In the genomic region with DNA sequence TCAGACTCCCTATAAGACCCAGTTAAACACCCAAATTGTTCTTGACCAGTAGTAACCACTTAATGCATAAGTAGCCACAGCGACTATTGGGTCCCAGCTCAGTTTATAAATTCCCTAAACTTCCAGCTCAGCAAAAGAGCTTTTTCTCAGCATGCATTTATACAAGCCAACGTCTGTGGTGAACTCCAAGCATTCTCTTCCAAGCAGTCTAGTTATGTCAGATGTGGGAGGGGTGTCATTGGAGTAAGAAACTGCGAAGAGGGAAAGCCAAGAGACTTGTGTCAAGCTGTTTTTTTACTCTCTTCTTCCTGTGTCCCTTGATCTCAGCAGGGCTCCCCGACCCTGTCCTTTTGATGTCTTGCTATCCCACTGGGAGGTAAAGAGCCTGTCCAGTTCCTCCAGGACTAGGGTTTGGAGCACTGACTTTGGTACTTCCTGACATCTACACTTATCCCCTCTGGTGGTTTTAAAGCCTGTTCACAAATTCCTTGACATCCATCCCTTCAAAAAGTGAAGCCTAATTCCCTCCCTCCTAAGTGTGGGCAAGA, we compare ENCODE assay signal across 18 cellular contexts.
DNase-seq lines count a peak whose midpoint lies in the region; ATAC-seq and TF ChIP-seq lines count a peak whose summit lies in the region.
"Had no signal": no experiment of that assay in that cellular context is flagged by ENCODE, and none has a peak within 500 bp of the region (broad histone marks: within the 10 kb centered on the region; RNA-seq: fewer than 3 reads in every experiment).

No MANE protein-coding gene starts in this region.

- TF ChIP-seq POLR2A in HCT116 (IDR thresholded peaks at IDR 0.05; ENCODE audit: borderline replicate concordance, extremely low read depth, insufficient read depth, insufficient read length) = no peak

- TF ChIP-seq CTCF in HCT116 (IDR thresholded peaks at IDR 0.05 in 2 of 3, conservative IDR thresholded peaks at IDR 0.05 in 1 of 3; ENCODE audit: borderline replicate concordance in 1 of 3, insufficient read depth in 1 of 3, low read depth in 2 of 3, low read length in 2 of 3) (no peak), ascending aorta (IDR thresholded peaks at IDR 0.05) (no peak), RWPE1 (conservative IDR thresholded peaks at IDR 0.05; ENCODE audit: low read depth) (no peak)

- H3K4me3 ChIP-seq in HCT116 (replicated peaks in 1 of 2; ENCODE audit: low read depth in 1 of 2, low read length in 2 of 2) = peak overlapping the region in 1 of 2 experiments; percentile 12; a peak in 1 of 4 replicates
- H3K4me3 ChIP-seq in ascending aorta = no peak overlapping the region
- no peak overlapping the region for H3K4me3 ChIP-seq in right cardiac atrium (ENCODE audit: low read length)
- H3K4me3 ChIP-seq: cardiac muscle cell, HAP-1, left lung, Peyer's patch had no signal

- POLR2A ChIA-PET in HCT116 (lab: Charles Lee) = no interaction called here
- POLR2A ChIA-PET in RWPE1 (lab: Yijun Ruan, JAX; ENCODE audit: low non-redundant PET) = no interaction called here

- H3K9me2 ChIP-seq in HCT116 (ENCODE audit: insufficient read depth) = no peaks in the 10 kb centered on the region

- BruUV-seq in HCT116 (replicated peaks; lab: Mats Ljungman, UMichigan) = no TSS peak

- H3K9me3 ChIP-seq in HCT116 (ENCODE audit: control insufficient read depth in 1 of 2, insufficient read depth in 1 of 2, low read depth in 1 of 2, low read length in 2 of 2) (no peaks in the 10 kb centered on the region), ascending aorta (no peaks in the 10 kb centered on the region), right cardiac atrium (ENCODE audit: control insufficient read depth, low read length) (no peaks in the 10 kb centered on the region)
- H3K9me3 ChIP-seq: HAP-1, left lung, Peyer's patch had no signal

- RAD21 ChIA-PET in HCT116 (lab: Charles Lee; ENCODE audit: low non-redundant PET in 1 of 2, low total read pairs in 2 of 2, uncharacterized antibody in 2 of 2, unreplicated experiment in 2 of 2) = interaction anchor here in 1 of 2 experiments (0.9 kb wide), 1 partner anchor 203 kb away, joined by 3 read pairs; no protein-coding TSS in a partner anchor

- H3K27me3 ChIP-seq in HCT116 (ENCODE audit: insufficient read depth, low read length) (no peaks in the 10 kb centered on the region), ascending aorta (no peaks in the 10 kb centered on the region), right cardiac atrium (ENCODE audit: control insufficient read depth, insufficient read depth) (no peaks in the 10 kb centered on the region)
- H3K27me3 ChIP-seq: left lung, Peyer's patch had no signal

- ATAC-seq in HCT116 (peak; percentile 70), right cardiac atrium (peak; percentile 15 to 54), GM18502 (IDR thresholded peaks at IDR 0.05; ENCODE audit: poor library complexity, unreplicated experiment) (no peak)
- ATAC-seq: stimulated activated naive CD8-positive, alpha-beta T cell treated with anti-CD3 and anti-CD28 coated beads, Interleukin-15, Interleukin-2, amounts not matched to agents 100 U/mL and 50 U/mL, for 24 hours had no signal

- H3K9ac ChIP-seq in HCT116 (ENCODE audit: low read length) = 0 out of 2 replicates have a peak overlapping the region, but pooled peaks have one; percentile 4

- no peaks in the 10 kb centered on the region for H3K36me3 ChIP-seq in HCT116 (ENCODE audit: control insufficient read depth in 1 of 2, insufficient read depth in 2 of 2, low read length in 2 of 2)
- no peaks in the 10 kb centered on the region for H3K36me3 ChIP-seq in ascending aorta
- H3K36me3 ChIP-seq: cardiac muscle cell, HAP-1, left lung, Peyer's patch had no signal

- WGBS in right cardiac atrium = 47% methylated on average over 4 of the region's 4 CpGs

- peaks cover 40 to 52% of the 10 kb centered on the region in 2 experiments for H3K4me1 ChIP-seq in HCT116 (ENCODE audit: control insufficient read depth in 1 of 2, insufficient read depth in 2 of 2, low read length in 2 of 2)
- peaks cover 0 to 15% of the 10 kb centered on the region in 2 donors for H3K4me1 ChIP-seq in ascending aorta
- H3K4me1 ChIP-seq in right cardiac atrium (ENCODE audit: control insufficient read depth, insufficient read depth, low read length) = peaks cover 6% of the 10 kb centered on the region
- H3K4me1 ChIP-seq: Peyer's patch had no signal

- intact Hi-C loops in HCT116 (cut with micrococcal nuclease) = no loop called here
- intact Hi-C loops in ascending aorta (cut with DNase I) = no loop called here
- intact Hi-C loops in right cardiac atrium (cut with DNase I) = loop anchor here in 1 of 4 donors (5.0 kb wide), 1 partner anchor 66 kb away; no protein-coding TSS in a partner anchor
- intact Hi-C loops in posterior vena cava (cut with DNase I) = no loop called here

- H3K79me2 ChIP-seq in HCT116 (ENCODE audit: insufficient read depth, low read length) = no peaks in the 10 kb centered on the region

- CTCF ChIA-PET in HCT116 (lab: Charles Lee) (interaction anchor here (1.5 kb wide), 1 partner anchor 69 kb away, joined by 3 read pairs; no protein-coding TSS in a partner anchor), RWPE1 (lab: Yijun Ruan, JAX) (no interaction called here)

- H3K27ac ChIP-seq in HCT116 (ENCODE audit: low read depth, low read length) (peak overlapping the region; percentile 36; the same call in 1 of the 2 replicates), ascending aorta (peak overlapping the region; percentile 80 to 83), right cardiac atrium (ENCODE audit: low read length) (no peak overlapping the region), RWPE1 (no peak overlapping the region)
- H3K27ac ChIP-seq: Peyer's patch had no signal

- DNase-seq in HCT116 (ENCODE audit: low read depth, low spot score) (peak; percentile 34), ascending aorta (ENCODE audit: low spot score in 2 of 2) (no peak), right cardiac atrium (no peak), stromal cell of bone marrow (ENCODE audit: low read depth) (peak; percentile 25), posterior vena cava (ENCODE audit: low spot score) (no peak), NAMALWA (ENCODE audit: low spot score) (no peak), RWPE1 (ENCODE audit: low spot score) (no peak)
- DNase-seq: activated CD8-positive, alpha-beta memory T cell treated with anti-CD3 and anti-CD28 coated beads, Interleukin-2, amount 50 U/mL, for 48 hours; foreskin melanocyte; KBM-7; left lung; NCI-H2171; Peyer's patch; stimulated activated CD4-positive, alpha-beta T cell treated with anti-CD3 and anti-CD28 coated beads, Interleukin-4, amount 100 ng/mL, for 1 hour; stimulated activated naive CD8-positive, alpha-beta T cell treated with anti-CD3 and anti-CD28 coated beads, Interleukin-15, Interleukin-2, amounts not matched to agents 100 U/mL and 50 U/mL, for 24 hours had no signal

- no peak for TF ChIP-seq RAD21 in HCT116 (IDR thresholded peaks at IDR 0.05; ENCODE audit: low read depth)

- no peak overlapping the region for H2AFZ ChIP-seq in HCT116 (ENCODE audit: low read depth, low read length, poor library complexity, severe bottlenecking)

- H3K4me2 ChIP-seq in HCT116 (ENCODE audit: low read length) = peak overlapping the region; percentile 55

- H4K20me1 ChIP-seq in HCT116 (ENCODE audit: insufficient read depth) = no peaks in the 10 kb centered on the region

TF ChIP-seq in HCT116, 20 proteins besides CTCF, POLR2A, EP300 and RAD21:
- no peak for TF ChIP-seq REST (IDR thresholded peaks at IDR 0.05; ENCODE audit: low read depth)
- TF ChIP-seq EGR1 (IDR thresholded peaks at IDR 0.05; ENCODE audit: low read depth) = no peak
- TF ChIP-seq CEBPB (IDR thresholded peaks at IDR 0.05; ENCODE audit: low read depth) = no peak
- TF ChIP-seq FOSL1 (IDR thresholded peaks at IDR 0.05; ENCODE audit: low read depth) = no peak
- TF ChIP-seq TCF7L2 (IDR thresholded peaks at IDR 0.05; ENCODE audit: borderline replicate concordance, extremely low read depth, insufficient read depth, insufficient read length) = peak; percentile 96
- TF ChIP-seq ZFX (IDR thresholded peaks at IDR 0.05) = no peak
- TF ChIP-seq, protein P1, sequence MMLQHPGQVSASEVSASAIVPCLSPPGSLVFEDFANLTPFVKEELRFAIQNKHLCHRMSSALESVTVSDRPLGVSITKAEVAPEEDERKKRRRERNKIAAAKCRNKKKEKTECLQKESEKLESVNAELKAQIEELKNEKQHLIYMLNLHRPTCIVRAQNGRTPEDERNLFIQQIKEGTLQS (IDR thresholded peaks at IDR 0.05) = no peak

Comparison
In these comparisons a context has a peak if more than half of its experiments do, and no peak if none do; other contexts are left out.
1. DNase-seq: peak in HCT116 (single experiment) and stromal cell of bone marrow (single experiment); none in ascending aorta (0 of 2), right cardiac atrium (0 of 3), posterior vena cava (single experiment), NAMALWA (single experiment) and RWPE1 (single experiment).
2. H3K27ac ChIP-seq: peak in HCT116 (single experiment) and ascending aorta (2 of 2); none in right cardiac atrium (single experiment) and RWPE1 (single experiment).